1 cellular context compared by ENCODE assay signal in the genomic region with DNA sequence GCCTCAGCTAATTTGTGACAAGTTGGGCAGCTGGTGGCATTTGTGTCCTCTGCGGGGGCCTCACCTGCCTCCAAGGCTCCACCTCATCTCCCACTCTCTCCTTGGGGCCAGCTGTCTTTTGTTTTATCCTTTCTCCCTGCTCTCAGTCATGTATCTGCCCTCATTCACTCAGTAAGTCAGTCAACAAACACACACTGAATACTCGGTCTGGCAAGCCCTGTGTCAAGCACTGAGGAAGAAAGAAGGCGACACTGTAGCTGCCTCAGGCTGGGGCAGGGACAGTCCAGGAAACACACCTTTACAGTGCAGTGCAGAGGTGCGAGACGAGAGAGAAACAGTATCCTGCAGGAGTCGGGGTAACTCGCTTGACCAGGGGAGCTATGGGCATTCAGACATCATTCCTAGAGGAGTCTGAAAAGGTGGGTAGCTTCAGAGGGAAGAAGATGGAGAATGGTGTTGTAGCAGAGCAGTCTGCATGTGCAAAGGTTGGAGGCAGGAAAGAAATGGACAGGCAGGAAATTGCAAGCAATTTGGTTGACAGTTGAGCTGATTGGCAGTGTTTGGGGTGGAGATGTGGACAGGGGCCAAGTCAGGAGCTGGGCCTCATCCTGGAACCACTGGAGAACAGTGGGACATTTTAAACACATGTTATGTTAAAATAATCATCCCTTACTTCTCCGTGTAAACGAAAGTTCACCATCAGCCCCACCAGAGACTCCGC.
TF ChIP-seq lines count a peak whose summit lies in the region.

No MANE protein-coding gene starts in this region.

TF ChIP-seq in K562, 482 proteins besides CTCF, POLR2A, EP300 and RAD21:
- TF ChIP-seq ASH1L (IDR thresholded peaks at IDR 0.05; ENCODE audit: borderline replicate concordance, low read depth, partially characterized antibody) (no peak), ZNF3 (CRISPR knock-in tag; IDR thresholded peaks at IDR 0.05) (peak; percentile 37; the same call in 1 of the 2 replicates)
TF ChIP-seq in K562: peak in this region for 1.
